8 cellular contexts compared by ENCODE assay signal in the genomic region with DNA sequence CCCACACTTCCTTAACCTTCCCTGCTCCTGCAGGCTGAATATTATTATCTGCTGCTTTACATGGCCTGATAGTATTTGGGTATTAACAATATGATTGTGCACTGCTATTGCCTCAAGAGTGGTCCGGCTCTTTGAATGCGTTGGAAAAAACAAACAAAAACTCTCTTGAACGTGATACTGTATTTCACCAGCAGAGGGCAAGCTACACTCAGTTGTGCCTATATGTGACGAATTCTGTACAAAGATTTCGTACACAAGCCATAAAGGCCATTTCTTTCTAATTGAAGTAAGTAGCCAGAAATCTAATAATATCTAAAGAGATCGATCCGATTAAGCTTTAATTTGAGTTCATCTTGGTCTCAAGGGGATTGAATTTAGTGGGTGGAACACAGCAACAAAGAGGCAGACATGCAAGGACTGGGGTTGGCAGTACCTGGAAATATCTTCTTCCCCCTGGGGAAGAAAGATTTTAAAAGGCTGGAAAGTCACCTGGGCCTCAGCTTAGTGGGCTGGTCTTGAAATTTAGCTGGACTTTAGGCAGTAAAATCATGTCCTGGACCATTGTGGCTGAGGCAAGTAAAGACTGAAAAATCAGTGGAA. TPM values are rescaled to one million over a fixed set of nuclear protein-coding genes. Genes with fewer than 3 reads are reported as not detected.
DNase-seq lines count a peak whose midpoint lies in the region; ATAC-seq and TF ChIP-seq lines count a peak whose summit lies in the region.

No MANE protein-coding gene starts in this region.

- intact Hi-C loops in CD8-positive, alpha-beta T cell (cut with DNase I, micrococcal nuclease) = loop anchor here (1.0 to 10.0 kb wide), 4 partner anchors 258 to 732 kb away; no protein-coding TSS in a partner anchor

- H3K4me1 ChIP-seq in CD8-positive, alpha-beta T cell (ENCODE audit: insufficient read depth, low read length) = no peaks in the 10 kb centered on the region

- no peak for ATAC-seq in CD8-positive, alpha-beta T cell
- ATAC-seq in GM18508 (IDR thresholded peaks at IDR 0.05; ENCODE audit: insufficient read depth, unreplicated experiment) = peak; percentile 72
- ATAC-seq in HG03135 (IDR thresholded peaks at IDR 0.05; ENCODE audit: unreplicated experiment) = peak; percentile 65
- peak; percentile 65 for ATAC-seq in stimulated activated effector memory CD8-positive, alpha-beta T cell treated with anti-CD3 and anti-CD28 coated beads, Interleukin-12 subunit alpha, Interleukin-12 subunit beta, amount 100 ng/mL, for 72 hours

- H3K27ac Mint-ChIP-seq in CD8-positive, alpha-beta T cell = no peak overlapping the region
- H3K27ac Mint-ChIP-seq in stimulated activated effector memory CD8-positive, alpha-beta T cell treated with anti-CD3 and anti-CD28 coated beads, Interleukin-12 subunit alpha, Interleukin-12 subunit beta, amount 100 ng/mL, for 72 hours = no peak overlapping the region

- H3K4me3 ChIP-seq in CD8-positive, alpha-beta T cell (ENCODE audit: low read depth, low read length) = no peak overlapping the region
- no peak overlapping the region for H3K4me3 ChIP-seq in astrocyte of the cerebellum (ENCODE audit: low read depth, low read length)

- CTCF ChIA-PET in CD8-positive, alpha-beta T cell (lab: Charles Lee) = interaction anchor here (0.8 to 3.7 kb wide), 7 partner anchors 9 to 259 kb away, joined by 3 to 32 read pairs (median 4); no protein-coding TSS in a partner anchor

- peaks cover 33% of the 10 kb centered on the region for H3K27me3 Mint-ChIP-seq in CD8-positive, alpha-beta T cell (ENCODE audit: low read depth)

- TF ChIP-seq CTCF in CD8-positive, alpha-beta T cell (IDR thresholded peaks at IDR 0.05) = peak; percentile 94
- peak; percentile 62 for TF ChIP-seq CTCF in astrocyte of the cerebellum (IDR thresholded peaks at IDR 0.05; ENCODE audit: low read depth, low read length, missing control alignments)

- no peak overlapping the region for H3K27ac ChIP-seq in CD8-positive, alpha-beta T cell (ENCODE audit: low read depth, low read length)

- no peaks in the 10 kb centered on the region for H3K4me1 Mint-ChIP-seq in CD8-positive, alpha-beta T cell (ENCODE audit: low read depth)
- no peaks in the 10 kb centered on the region for H3K4me1 Mint-ChIP-seq in stimulated activated effector memory CD8-positive, alpha-beta T cell treated with anti-CD3 and anti-CD28 coated beads, Interleukin-12 subunit alpha, Interleukin-12 subunit beta, amount 100 ng/mL, for 72 hours

- no peaks in the 10 kb centered on the region for H3K9me3 Mint-ChIP-seq in CD8-positive, alpha-beta T cell
- H3K9me3 Mint-ChIP-seq in stimulated activated effector memory CD8-positive, alpha-beta T cell treated with anti-CD3 and anti-CD28 coated beads, Interleukin-12 subunit alpha, Interleukin-12 subunit beta, amount 100 ng/mL, for 72 hours = no peaks in the 10 kb centered on the region

- POLR2A ChIA-PET in CD8-positive, alpha-beta T cell (lab: Charles Lee) = no interaction called here

- no peaks in the 10 kb centered on the region for H3K9me3 ChIP-seq in CD8-positive, alpha-beta T cell (ENCODE audit: low read length)

- no peak for DNase-seq in CD8-positive, alpha-beta T cell
- DNase-seq in NCI-H2227 treated with DMSO at 0.1 percent for 48 hours (lab: John Stamatoyannopoulos, UW) = peak; percentile 84
- DNase-seq in astrocyte of the cerebellum (ENCODE audit: low read depth) = peak; percentile 47
- DNase-seq in iPS-NIHi11 (ENCODE audit: low spot score) = peak; percentile 53
- DNase-seq in stimulated activated effector memory CD8-positive, alpha-beta T cell treated with anti-CD3 and anti-CD28 coated beads, Interleukin-12 subunit alpha, Interleukin-12 subunit beta, amount 100 ng/mL, for 72 hours (ENCODE audit: low spot score in 2 of 2) = peak in 1 of 2 donors; percentile 15
- DNase-seq in mucosa of gallbladder (ENCODE audit: low spot score) = no peak

- H3K4me3 Mint-ChIP-seq in CD8-positive, alpha-beta T cell = no peak overlapping the region
- H3K4me3 Mint-ChIP-seq in stimulated activated effector memory CD8-positive, alpha-beta T cell treated with anti-CD3 and anti-CD28 coated beads, Interleukin-12 subunit alpha, Interleukin-12 subunit beta, amount 100 ng/mL, for 72 hours = no peak overlapping the region

- no peaks in the 10 kb centered on the region for H3K36me3 ChIP-seq in CD8-positive, alpha-beta T cell (ENCODE audit: insufficient read depth, low read length)

- in situ Hi-C loops in astrocyte of the cerebellum (cut with HindIII; ENCODE audit: low sequenced_read_pairs) = no loop called here

- no peaks in the 10 kb centered on the region for H3K36me3 Mint-ChIP-seq in CD8-positive, alpha-beta T cell
- no peaks in the 10 kb centered on the region for H3K36me3 Mint-ChIP-seq in stimulated activated effector memory CD8-positive, alpha-beta T cell treated with anti-CD3 and anti-CD28 coated beads, Interleukin-12 subunit alpha, Interleukin-12 subunit beta, amount 100 ng/mL, for 72 hours

- H3K27me3 ChIP-seq in CD8-positive, alpha-beta T cell (ENCODE audit: insufficient read depth, low read length) = no peaks in the 10 kb centered on the region

RNA-seq across cellular contexts. Expression of gene RAB6D, which starts 49.3 kb away (rescaled TPM):
- not detected for total RNA-seq in CD8-positive, alpha-beta T cell
- 1.8 TPM for total RNA-seq in mucosa of gallbladder

Comparison
In these comparisons a context has a peak if more than half of its experiments do, and no peak if none do; other contexts are left out.
1. DNase-seq: peak in NCI-H2227 treated with DMSO at 0.1 percent for 48 hours (single experiment), astrocyte of the cerebellum (single experiment) and iPS-NIHi11 (single experiment); none in CD8-positive, alpha-beta T cell (0 of 7) and mucosa of gallbladder (single experiment).